Comparison of ENCODE assay signal across 1 cellular context in genomic region chr20:43739148-43739749, GRCh38.
TF ChIP-seq lines count a peak whose summit lies in the region.

No MANE protein-coding gene starts in this region.

TF ChIP-seq in GM23338, 12 proteins besides CTCF, POLR2A, EP300 and RAD21 (continued from another document):
- TF ChIP-seq ZNF462 (CRISPR knock-in tag; IDR thresholded peaks at IDR 0.05) (no peak), ZNF331 (CRISPR knock-in tag; IDR thresholded peaks at IDR 0.05; ENCODE audit: low read depth) (no peak), ZNF114 (CRISPR knock-in tag; IDR thresholded peaks at IDR 0.05) (no peak), EZH2phosphoT487 (IDR thresholded peaks at IDR 0.05; ENCODE audit: unreplicated experiment) (no peak), JUNB (IDR thresholded peaks at IDR 0.05; ENCODE audit: unreplicated experiment) (no peak), CREB1 (CRISPR knock-in tag; IDR thresholded peaks at IDR 0.05; ENCODE audit: low read depth) (no peak), STAT1 (IDR thresholded peaks at IDR 0.05; ENCODE audit: unreplicated experiment) (no peak), ETS1 (IDR thresholded peaks at IDR 0.05) (no peak)
